ENCODE assay signal across 22 cellular contexts in genomic region chr1:4050998-4051397, GRCh38.
"Had no signal": no experiment of that assay in that cellular context is flagged by ENCODE, and none has a peak within 500 bp of the region (broad histone marks: within the 10 kb centered on the region; RNA-seq: fewer than 3 reads in every experiment).

No MANE protein-coding gene starts in this region.

- H3K9me3 Mint-ChIP-seq: natural killer cell; neural crest cell; stimulated activated memory B cell treated with anti-CD40 and anti-IgM and Interleukin-4, amounts not matched to agents 10 μg/mL and 1 μg/mL and 100 μg/mL, for 72 hours; stimulated activated naive CD8-positive, alpha-beta T cell treated with anti-CD3 and anti-CD28 coated beads, Interleukin-15, Interleukin-2, amounts not matched to agents 100 ng/mL and 50 ng/mL, for 24 hours had no signal

- H3K4me3 Mint-ChIP-seq: immature natural killer cell; natural killer cell; neural crest cell; stimulated activated memory B cell treated with anti-CD40 and anti-IgM and Interleukin-4, amounts not matched to agents 10 μg/mL and 1 μg/mL and 100 μg/mL, for 72 hours; stimulated activated naive CD8-positive, alpha-beta T cell treated with anti-CD3 and anti-CD28 coated beads, Interleukin-15, Interleukin-2, amounts not matched to agents 100 ng/mL and 50 ng/mL, for 24 hours had no signal

- DNase-seq: effector CD4-positive, alpha-beta T cell; hypothalamus; immature natural killer cell; islet precursor cell; kidney glomerular epithelial cell; left colon; left ventricle myocardium superior; lower lobe of right lung; natural killer cell; right cardiac atrium; sigmoid colon; stimulated activated CD4-positive, alpha-beta T cell treated with anti-CD3 and anti-CD28 coated beads, Interleukin-4, amount 100 ng/mL, for 4 hours; upper lobe of right lung; uterus had no signal

- H2AFZ ChIP-seq: parathyroid adenoma had no signal

- H3K27ac ChIP-seq: dorsolateral prefrontal cortex, lower lobe of right lung, parathyroid adenoma, prostate gland, sigmoid colon, thoracic aorta, tibial nerve, upper lobe of right lung, uterus had no signal

- H3K4me3 ChIP-seq: dorsolateral prefrontal cortex, lower lobe of right lung, prostate gland, sigmoid colon, thoracic aorta, tibial nerve, upper lobe of right lung, uterus had no signal

- H3K9ac ChIP-seq: parathyroid adenoma had no signal

- H3K36me3 ChIP-seq: lower lobe of right lung, prostate gland, sigmoid colon, thoracic aorta, tibial nerve, upper lobe of right lung, uterus had no signal

- H3K4me1 ChIP-seq: lower lobe of right lung, parathyroid adenoma, prostate gland, sigmoid colon, tibial nerve, upper lobe of right lung, uterus had no signal

- H3K27ac Mint-ChIP-seq: immature natural killer cell; natural killer cell; stimulated activated memory B cell treated with anti-CD40 and anti-IgM and Interleukin-4, amounts not matched to agents 10 μg/mL and 1 μg/mL and 100 μg/mL, for 72 hours; stimulated activated naive CD8-positive, alpha-beta T cell treated with anti-CD3 and anti-CD28 coated beads, Interleukin-15, Interleukin-2, amounts not matched to agents 100 ng/mL and 50 ng/mL, for 24 hours had no signal

- ATAC-seq: left colon; left ventricle myocardium superior; lower lobe of right lung; natural killer cell; right cardiac atrium; stimulated activated memory B cell treated with anti-CD40 and anti-IgM and Interleukin-4, amounts not matched to agents 10 μg/mL and 1 μg/mL and 100 μg/mL, for 72 hours; upper lobe of right lung had no signal

- H3K4me1 Mint-ChIP-seq: neural crest cell had no signal

- H3K9me3 ChIP-seq: lower lobe of right lung, prostate gland, sigmoid colon, thoracic aorta, upper lobe of right lung, uterus had no signal

- H3K36me3 Mint-ChIP-seq: immature natural killer cell; natural killer cell; stimulated activated memory B cell treated with anti-CD40 and anti-IgM and Interleukin-4, amounts not matched to agents 10 μg/mL and 1 μg/mL and 100 μg/mL, for 72 hours had no signal

- H3K27me3 ChIP-seq: tibial nerve, uterus had no signal
